ENCODE assay signal across 23 cellular contexts in the genomic region with DNA sequence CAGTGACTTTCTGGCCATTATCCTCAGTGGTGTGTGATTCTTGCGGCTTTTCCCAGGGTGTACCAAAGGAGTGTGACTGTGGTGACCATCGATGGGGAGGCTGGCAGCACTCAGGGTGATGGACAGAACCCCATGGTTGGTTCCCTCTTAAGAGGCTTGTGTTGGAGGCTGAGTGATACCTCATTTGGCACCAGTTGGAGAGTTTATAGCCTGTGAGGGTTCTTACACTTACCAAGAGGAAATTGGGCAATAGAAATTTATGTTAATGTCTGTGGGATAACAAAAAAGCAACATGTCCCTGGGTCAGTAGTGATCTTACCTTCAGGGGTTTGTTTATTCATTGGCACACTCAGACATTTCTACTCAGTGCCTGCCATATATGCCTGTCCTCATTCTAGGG. TPM values are rescaled to one million over a fixed set of nuclear protein-coding genes. Genes with fewer than 3 reads are reported as not detected.
"Had no signal": no experiment of that assay in that cellular context is flagged by ENCODE, and none has a peak within 500 bp of the region (broad histone marks: within the 10 kb centered on the region; RNA-seq: fewer than 3 reads in every experiment).

No MANE protein-coding gene starts in this region.

- H3K27ac ChIP-seq: body of pancreas, hepatocyte, upper lobe of right lung had no signal

- DNase-seq: activated CD4-positive, alpha-beta T cell treated with anti-CD3 and anti-CD28 coated beads for 1 hour; activated CD4-positive, alpha-beta T cell treated with anti-CD3 and anti-CD28 coated beads, Interleukin-2, amount 50 U/mL, for 1 hour; activated CD8-positive, alpha-beta T cell treated with anti-CD3 and anti-CD28 coated beads, Interleukin-2, amount 10 ng/mL, durations not matched to agents 7 days and 5 days; activated gamma-delta T cell; activated naive CD4-positive, alpha-beta T cell treated with anti-CD3 and anti-CD28 coated beads, Interleukin-2, amount 50 U/mL, for 16 hours; activated naive CD8-positive, alpha-beta T cell treated with anti-CD3 and anti-CD28 coated beads, Interleukin-2, amount 50 U/mL, for 24 hours; anterior cingulate cortex; body of pancreas; dermis blood vessel endothelial cell; effector memory CD4-positive, alpha-beta T cell; immature natural killer cell; left ventricle myocardium superior; nucleus accumbens; spleen; stimulated activated CD4-positive, alpha-beta T cell treated with anti-CD3 and anti-CD28 coated beads, Interleukin-4, amount 100 ng/mL, for 1 hour; stimulated activated naive CD4-positive, alpha-beta T cell; T-cell; upper lobe of right lung had no signal

- H3K27ac Mint-ChIP-seq: activated CD8-positive, alpha-beta T cell treated with anti-CD3 and anti-CD28 coated beads, Interleukin-2, amount 10 ng/mL, durations not matched to agents 7 days and 5 days; activated naive CD8-positive, alpha-beta T cell treated with anti-CD3 and anti-CD28 coated beads, Interleukin-2, amount 50 U/mL, for 24 hours; activated T-helper 1 cell treated with anti-CD3 and anti-CD28 coated beads, Interleukin-12 subunit alpha, Interleukin-12 subunit beta, Interleukin-2, Interleukin-4 antibody, amounts not matched to agents 30 ng/mL and 10 ng/mL and 1 ng/mL, durations not matched to agents 14 hours and 24 hours and 36 hours; immature natural killer cell; memory B cell; nephron; T-cell had no signal

- H3K27me3 ChIP-seq: body of pancreas, hepatocyte, upper lobe of right lung had no signal

- H3K27me3 Mint-ChIP-seq: activated naive CD8-positive, alpha-beta T cell treated with anti-CD3 and anti-CD28 coated beads, Interleukin-2, amount 50 U/mL, for 24 hours had no signal

- H3K36me3 Mint-ChIP-seq: immature natural killer cell, memory B cell, T-cell had no signal

- ATAC-seq: activated CD8-positive, alpha-beta T cell treated with anti-CD3 and anti-CD28 coated beads, Interleukin-2, amount 10 ng/mL, durations not matched to agents 7 days and 5 days; activated naive CD8-positive, alpha-beta T cell treated with anti-CD3 and anti-CD28 coated beads, Interleukin-2, amount 50 U/mL, for 24 hours; body of pancreas; left ventricle myocardium superior; sciatic nerve; T-cell; upper lobe of right lung had no signal

- H3K4me3 Mint-ChIP-seq: activated CD8-positive, alpha-beta T cell treated with anti-CD3 and anti-CD28 coated beads, Interleukin-2, amount 10 ng/mL, durations not matched to agents 7 days and 5 days; activated naive CD8-positive, alpha-beta T cell treated with anti-CD3 and anti-CD28 coated beads, Interleukin-2, amount 50 U/mL, for 24 hours; activated T-helper 1 cell treated with anti-CD3 and anti-CD28 coated beads, Interleukin-12 subunit alpha, Interleukin-12 subunit beta, Interleukin-2, Interleukin-4 antibody, amounts not matched to agents 30 ng/mL and 10 ng/mL and 1 ng/mL, durations not matched to agents 14 hours and 24 hours and 36 hours; immature natural killer cell; memory B cell; nephron; T-cell had no signal

- H3K4me1 Mint-ChIP-seq: activated naive CD8-positive, alpha-beta T cell treated with anti-CD3 and anti-CD28 coated beads, Interleukin-2, amount 50 U/mL, for 24 hours; immature natural killer cell; memory B cell; T-cell had no signal

- H3K4me1 ChIP-seq: body of pancreas had no signal

- H3K9me3 ChIP-seq: body of pancreas, spleen, upper lobe of right lung had no signal

- H3K36me3 ChIP-seq: upper lobe of right lung had no signal

- H3K4me3 ChIP-seq: body of pancreas, hepatocyte, spleen, upper lobe of right lung had no signal

RNA-seq across cellular contexts. Expression of a gene that starts 37.2 kb away (rescaled TPM):
- total RNA-seq: activated CD8-positive, alpha-beta T cell treated with anti-CD3 and anti-CD28 coated beads, Interleukin-2, amount 10 ng/mL, durations not matched to agents 7 days and 5 days; activated T-helper 1 cell treated with anti-CD3 and anti-CD28 coated beads, Interleukin-12 subunit alpha, Interleukin-12 subunit beta, Interleukin-2, Interleukin-4 antibody, amounts not matched to agents 30 ng/mL and 10 ng/mL and 1 ng/mL, durations not matched to agents 14 hours and 24 hours and 36 hours had no signal
- polyA plus RNA-seq: immature natural killer cell had no signal
